In genomic region chr2:200138386-200139184, GRCh38 we compare ENCODE assay signal across 1 cellular context.
TF ChIP-seq lines count a peak whose summit lies in the region.

No MANE protein-coding gene starts in this region.

TF ChIP-seq in IMR-90, 13 proteins besides CTCF, POLR2A, EP300 and RAD21 (continued from another document):
- TF ChIP-seq, protein P1, sequence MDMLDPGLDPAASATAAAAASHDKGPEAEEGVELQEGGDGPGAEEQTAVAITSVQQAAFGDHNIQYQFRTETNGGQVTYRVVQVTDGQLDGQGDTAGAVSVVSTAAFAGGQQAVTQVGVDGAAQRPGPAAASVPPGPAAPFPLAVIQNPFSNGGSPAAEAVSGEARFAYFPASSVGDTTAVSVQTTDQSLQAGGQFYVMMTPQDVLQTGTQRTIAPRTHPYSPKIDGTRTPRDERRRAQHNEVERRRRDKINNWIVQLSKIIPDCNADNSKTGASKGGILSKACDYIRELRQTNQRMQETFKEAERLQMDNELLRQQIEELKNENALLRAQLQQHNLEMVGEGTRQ (IDR thresholded peaks at IDR 0.05; ENCODE audit: low read depth, low read length) = no peak
- TF ChIP-seq MAZ (IDR thresholded peaks at IDR 0.05; ENCODE audit: borderline replicate concordance, low read depth, low read length) = no peak
- no peak for TF ChIP-seq ELK1 (IDR thresholded peaks at IDR 0.05; ENCODE audit: borderline replicate concordance, low read depth, low read length)
- no peak for TF ChIP-seq RCOR1 (IDR thresholded peaks at IDR 0.05; ENCODE audit: insufficient replicate concordance, low read length)
- TF ChIP-seq FOS (IDR thresholded peaks at IDR 0.05; ENCODE audit: low read depth, low read length) = no peak
